ENCODE assay signal across 8 cellular contexts in the genomic region with DNA sequence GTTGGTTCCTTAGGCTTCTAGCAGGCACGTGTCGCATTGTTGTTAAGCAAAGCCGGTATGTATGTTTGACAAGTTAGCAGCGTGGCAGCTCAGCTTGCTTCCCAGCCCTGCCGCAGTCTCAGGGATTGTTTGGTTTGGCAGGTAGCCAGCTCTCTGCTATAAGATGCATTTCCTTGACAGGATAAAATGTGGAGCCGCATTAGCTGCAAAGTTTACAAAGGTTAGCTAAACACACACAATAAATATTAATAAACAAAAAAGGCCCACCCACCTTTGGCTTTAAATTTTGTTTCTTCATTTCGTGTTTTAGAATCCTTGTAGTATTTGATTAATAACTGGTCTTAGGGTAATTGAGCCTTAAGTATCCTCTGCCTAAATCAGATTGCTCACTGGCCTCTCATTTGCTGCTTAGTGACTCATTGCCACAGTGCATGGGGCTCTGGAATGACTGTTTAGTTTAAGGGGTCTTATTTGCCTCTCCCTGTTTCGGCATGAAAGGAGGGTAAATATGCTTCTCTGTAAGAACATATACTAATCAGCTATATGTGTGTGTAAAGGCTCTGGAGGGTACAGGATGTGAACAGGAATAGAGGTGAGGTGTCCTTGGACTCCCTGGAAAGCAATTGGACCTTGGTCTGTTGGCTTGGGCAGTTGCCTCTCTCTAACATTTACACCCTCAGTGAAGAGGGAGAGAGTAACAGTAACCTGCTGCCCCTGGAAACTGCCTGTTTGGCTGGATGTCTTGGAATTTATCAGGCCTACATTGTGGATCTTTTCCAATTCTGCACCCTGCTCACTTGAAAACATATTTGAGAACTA.
DNase-seq lines count a peak whose midpoint lies in the region; ATAC-seq and TF ChIP-seq lines count a peak whose summit lies in the region.

No MANE protein-coding gene starts in this region.

- H3K27ac ChIP-seq in brain microvascular endothelial cell, result peak overlapping the region; percentile 68

- TF ChIP-seq CTCF in brain microvascular endothelial cell (IDR thresholded peaks at IDR 0.05; ENCODE audit: low read depth, low read length, missing control alignments), result no peak

- no peak overlapping the region for H3K4me3 ChIP-seq in brain microvascular endothelial cell (ENCODE audit: low read depth, low read length)

- ATAC-seq in HG02840 (IDR thresholded peaks at IDR 0.05; ENCODE audit: low FRiP score, unreplicated experiment) (no peak), GM19395 (IDR thresholded peaks at IDR 0.05; ENCODE audit: unreplicated experiment) (no peak), GM19463 (IDR thresholded peaks at IDR 0.05; ENCODE audit: unreplicated experiment) (no peak)

- H3K27me3 ChIP-seq in brain microvascular endothelial cell (replicated peaks), result no peaks in the 10 kb centered on the region

- no peaks in the 10 kb centered on the region for H3K36me3 ChIP-seq in brain microvascular endothelial cell (replicated peaks)

- in situ Hi-C loops in brain microvascular endothelial cell (cut with HindIII; ENCODE audit: low pct_ligation_motif_present, low sequenced_read_pairs), result no loop called here

- peak; percentile 77 for DNase-seq in DMS79 (lab: John Stamatoyannopoulos, UW)
- DNase-seq in NCI-H2171 treated with DMSO at 0.1 percent for 48 hours (lab: John Stamatoyannopoulos, UW), result peak; percentile 93
- peak; percentile 94 for DNase-seq in brain microvascular endothelial cell
- peak; percentile 82 for DNase-seq in mucosa of gallbladder (ENCODE audit: low spot score)
- no peak for DNase-seq in activated effector memory CD4-positive, alpha-beta T cell treated with anti-CD3 and anti-CD28 coated beads, Interleukin-2, amount 50 U/mL, for 16 hours
